ENCODE assay signal across 9 cellular contexts in genomic region chr6:41428402-41428994, GRCh38.
DNase-seq lines count a peak whose midpoint lies in the region; ATAC-seq and TF ChIP-seq lines count a peak whose summit lies in the region.
"Had no signal": no experiment of that assay in that cellular context is flagged by ENCODE, and none has a peak within 500 bp of the region (broad histone marks: within the 10 kb centered on the region; RNA-seq: fewer than 3 reads in every experiment).

No MANE protein-coding gene starts in this region.

- no peaks in the 10 kb centered on the region for H3K36me3 ChIP-seq in upper lobe of left lung

- ATAC-seq in activated T-cell treated with anti-CD3 and anti-CD28 coated beads, Interleukin-2, amount 50 U/mL, for 72 hours (replicated peaks in 1 of 2), result no peak
- ATAC-seq in upper lobe of left lung (ENCODE audit: low FRiP score in 2 of 2), result peak in 1 of 2 donors; percentile 27
- no peak for ATAC-seq in HG03521 (IDR thresholded peaks at IDR 0.05; ENCODE audit: unreplicated experiment)

- H3K27ac Mint-ChIP-seq in activated T-cell treated with anti-CD3 and anti-CD28 coated beads, Interleukin-2, amount 50 U/mL, for 72 hours, result no peak overlapping the region
- H3K27ac Mint-ChIP-seq in brain (peak overlapping the region in 2 of 5 experiments; percentile 64 to 65), mesothelial cell of epicardium (peak overlapping the region; percentile 36)

- peak overlapping the region; percentile 74 to 78 for H3K4me3 Mint-ChIP-seq in activated T-cell treated with anti-CD3 and anti-CD28 coated beads, Interleukin-2, amount 50 U/mL, for 72 hours
- H3K4me3 Mint-ChIP-seq in brain (peak overlapping the region; percentile 73 to 80 (median 79)), mesothelial cell of epicardium (peak overlapping the region; percentile 62)

- peaks cover 18% of the 10 kb centered on the region for H3K4me1 Mint-ChIP-seq in activated T-cell treated with anti-CD3 and anti-CD28 coated beads, Interleukin-2, amount 50 U/mL, for 72 hours (ENCODE audit: low read depth)
- peaks cover 25% of the 10 kb centered on the region for H3K4me1 Mint-ChIP-seq in brain
- H3K4me1 Mint-ChIP-seq in mesothelial cell of epicardium, result peaks cover 25% of the 10 kb centered on the region

- WGBS in upper lobe of left lung, 2 donors, result 10 to 12% methylated on average over 13 to 18 of the region's 28 CpGs

- H3K27me3 Mint-ChIP-seq in activated T-cell treated with anti-CD3 and anti-CD28 coated beads, Interleukin-2, amount 50 U/mL, for 72 hours (ENCODE audit: low read depth), result peaks cover 26% of the 10 kb centered on the region
- H3K27me3 Mint-ChIP-seq in brain, result peaks cover 46% of the 10 kb centered on the region
- peaks cover 11% of the 10 kb centered on the region for H3K27me3 Mint-ChIP-seq in mesothelial cell of epicardium (ENCODE audit: low read depth)

- no peak for DNase-seq in activated T-cell treated with anti-CD3 and anti-CD28 coated beads, Interleukin-2, amount 50 U/mL, for 72 hours
- no peak for DNase-seq in activated T-cell treated with anti-CD3 and anti-CD28 coated beads, Interleukin-2, amount 50 U/mL, for 1 hour
- DNase-seq in mesothelial cell of epicardium (ENCODE audit: low spot score in 2 of 2, unreplicated experiment in 2 of 2), result no peak
- DNase-seq in upper lobe of left lung, result no peak
- DNase-seq in RPMI8226, result no peak
- no peak for DNase-seq in kidney glomerular epithelial cell (lab: John Stamatoyannopoulos, UW)
- DNase-seq: MM.1S had no signal

- H3K27ac ChIP-seq in upper lobe of left lung, result peak overlapping the region; percentile 56 to 74 (median 67)

- TF ChIP-seq CTCF in brain (conservative IDR thresholded peaks at IDR 0.05), result no peak
- no peak for TF ChIP-seq CTCF in mesothelial cell of epicardium (IDR thresholded peaks at IDR 0.05; ENCODE audit: unreplicated experiment)
- TF ChIP-seq CTCF in upper lobe of left lung (IDR thresholded peaks at IDR 0.05), result no peak

- no peak for TF ChIP-seq EP300 in upper lobe of left lung (IDR thresholded peaks at IDR 0.05)

- no peaks in the 10 kb centered on the region for H3K36me3 Mint-ChIP-seq in activated T-cell treated with anti-CD3 and anti-CD28 coated beads, Interleukin-2, amount 50 U/mL, for 72 hours (ENCODE audit: insufficient read depth in 2 of 2)
- no peaks in the 10 kb centered on the region for H3K36me3 Mint-ChIP-seq in brain
- no peaks in the 10 kb centered on the region for H3K36me3 Mint-ChIP-seq in mesothelial cell of epicardium

- no peaks in the 10 kb centered on the region for H3K9me3 Mint-ChIP-seq in activated T-cell treated with anti-CD3 and anti-CD28 coated beads, Interleukin-2, amount 50 U/mL, for 72 hours
- peaks cover 0 to 3% (median 0%) of the 10 kb centered on the region in 5 experiments for H3K9me3 Mint-ChIP-seq in brain
- H3K9me3 Mint-ChIP-seq in mesothelial cell of epicardium, result no peaks in the 10 kb centered on the region

- H3K27me3 ChIP-seq in upper lobe of left lung, result peaks cover 0 to 18% (median 5%) of the 10 kb centered on the region in 4 donors

- H3K9me3 ChIP-seq in upper lobe of left lung, result no peaks in the 10 kb centered on the region

- H3K4me3 ChIP-seq in upper lobe of left lung, result peak overlapping the region; percentile 34 to 61 (median 46)

- no peak for TF ChIP-seq POLR2A in upper lobe of left lung (IDR thresholded peaks at IDR 0.05)

- peaks cover 16 to 31% (median 24%) of the 10 kb centered on the region in 4 donors for H3K4me1 ChIP-seq in upper lobe of left lung
